ENCODE assay signal across 1 cellular context in the genomic region with DNA sequence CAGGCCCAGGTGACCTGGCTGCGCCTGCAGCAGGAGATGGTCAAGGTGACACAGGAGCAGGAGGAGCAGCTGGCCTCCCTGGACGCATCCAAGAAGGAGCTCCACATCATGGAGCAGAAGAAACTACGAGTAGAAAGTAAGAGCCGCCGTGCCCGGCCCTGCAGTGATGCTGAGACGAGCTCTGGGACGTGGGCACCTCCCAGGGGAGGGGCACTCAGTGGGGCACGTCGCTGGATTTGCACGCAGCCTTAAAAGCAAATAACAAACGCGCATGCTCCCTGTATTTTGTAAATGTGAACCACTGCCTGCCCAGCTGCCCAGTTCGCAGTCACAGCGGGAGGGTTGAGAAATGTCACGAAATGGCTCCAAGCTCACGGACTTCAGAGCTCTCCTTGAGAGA.
A peak's percentile ranks its signal among the peaks of the same experiment; 100 is the strongest.
TF ChIP-seq lines count a peak whose summit lies in the region.

No MANE protein-coding gene starts in this region.

TF ChIP-seq in HepG2, 621 proteins besides CTCF, POLR2A, EP300 and RAD21:
- TF ChIP-seq SOX13 (IDR thresholded peaks at IDR 0.05): no peak
- no peak for TF ChIP-seq SOX13 (CRISPR knock-in tag; conservative IDR thresholded peaks at IDR 0.05 in 1 of 2, IDR thresholded peaks at IDR 0.05 in 1 of 2)
- no peak for TF ChIP-seq ZNF577 (CRISPR knock-in tag; IDR thresholded peaks at IDR 0.05; ENCODE audit: borderline replicate concordance, low read depth)
- TF ChIP-seq KDM4B (CRISPR knock-in tag; IDR thresholded peaks at IDR 0.05): no peak
- no peak for TF ChIP-seq ZFYVE20 (CRISPR knock-in tag; IDR thresholded peaks at IDR 0.05; ENCODE audit: borderline replicate concordance, low read depth)
- no peak for TF ChIP-seq FOXA1 (IDR thresholded peaks at IDR 0.05)
- peak; percentile 56; the same call in 1 of the 2 replicates for TF ChIP-seq FOXA1 (CRISPR knock-in tag; IDR thresholded peaks at IDR 0.05)
- no peak for TF ChIP-seq CBX2 (IDR thresholded peaks at IDR 0.05; ENCODE audit: low read depth, low read length)
- no peak for TF ChIP-seq CBX2 (CRISPR knock-in tag; IDR thresholded peaks at IDR 0.05; ENCODE audit: low read depth)
- TF ChIP-seq ZNF766 (CRISPR knock-in tag; IDR thresholded peaks at IDR 0.05; ENCODE audit: borderline replicate concordance): 0 out of 2 replicates have a peak, but pooled peaks have one; percentile 32
- TF ChIP-seq ZNF543 (CRISPR knock-in tag; IDR thresholded peaks at IDR 0.05): peak; percentile 46; the same call in 1 of the 2 replicates
- no peak for TF ChIP-seq ZNF713 (CRISPR knock-in tag; IDR thresholded peaks at IDR 0.05)
- TF ChIP-seq GATAD1 (CRISPR knock-in tag; IDR thresholded peaks at IDR 0.05): peak; percentile 46; the same call in 1 of the 2 replicates
- no peak for TF ChIP-seq ARNT (IDR thresholded peaks at IDR 0.05)
- TF ChIP-seq ZNF282 (IDR thresholded peaks at IDR 0.05; ENCODE audit: partially characterized antibody): no peak
- no peak for TF ChIP-seq ZNF180 (CRISPR knock-in tag; IDR thresholded peaks at IDR 0.05; ENCODE audit: borderline replicate concordance, low read depth)
- TF ChIP-seq, protein P1, sequence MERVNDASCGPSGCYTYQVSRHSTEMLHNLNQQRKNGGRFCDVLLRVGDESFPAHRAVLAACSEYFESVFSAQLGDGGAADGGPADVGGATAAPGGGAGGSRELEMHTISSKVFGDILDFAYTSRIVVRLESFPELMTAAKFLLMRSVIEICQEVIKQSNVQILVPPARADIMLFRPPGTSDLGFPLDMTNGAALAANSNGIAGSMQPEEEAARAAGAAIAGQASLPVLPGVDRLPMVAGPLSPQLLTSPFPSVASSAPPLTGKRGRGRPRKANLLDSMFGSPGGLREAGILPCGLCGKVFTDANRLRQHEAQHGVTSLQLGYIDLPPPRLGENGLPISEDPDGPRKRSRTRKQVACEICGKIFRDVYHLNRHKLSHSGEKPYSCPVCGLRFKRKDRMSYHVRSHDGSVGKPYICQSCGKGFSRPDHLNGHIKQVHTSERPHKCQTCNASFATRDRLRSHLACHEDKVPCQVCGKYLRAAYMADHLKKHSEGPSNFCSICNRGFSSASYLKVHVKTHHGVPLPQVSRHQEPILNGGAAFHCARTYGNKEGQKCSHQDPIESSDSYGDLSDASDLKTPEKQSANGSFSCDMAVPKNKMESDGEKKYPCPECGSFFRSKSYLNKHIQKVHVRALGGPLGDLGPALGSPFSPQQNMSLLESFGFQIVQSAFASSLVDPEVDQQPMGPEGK (CRISPR knock-in tag; IDR thresholded peaks at IDR 0.05): peak; percentile 43; the same call in 1 of the 2 replicates
- no peak; the same call in 1 of the 2 replicates for TF ChIP-seq ZFY (CRISPR knock-in tag; IDR thresholded peaks at IDR 0.05)
- TF ChIP-seq KAT7 (CRISPR knock-in tag; IDR thresholded peaks at IDR 0.05; ENCODE audit: borderline replicate concordance): no peak
- TF ChIP-seq, protein P2, sequence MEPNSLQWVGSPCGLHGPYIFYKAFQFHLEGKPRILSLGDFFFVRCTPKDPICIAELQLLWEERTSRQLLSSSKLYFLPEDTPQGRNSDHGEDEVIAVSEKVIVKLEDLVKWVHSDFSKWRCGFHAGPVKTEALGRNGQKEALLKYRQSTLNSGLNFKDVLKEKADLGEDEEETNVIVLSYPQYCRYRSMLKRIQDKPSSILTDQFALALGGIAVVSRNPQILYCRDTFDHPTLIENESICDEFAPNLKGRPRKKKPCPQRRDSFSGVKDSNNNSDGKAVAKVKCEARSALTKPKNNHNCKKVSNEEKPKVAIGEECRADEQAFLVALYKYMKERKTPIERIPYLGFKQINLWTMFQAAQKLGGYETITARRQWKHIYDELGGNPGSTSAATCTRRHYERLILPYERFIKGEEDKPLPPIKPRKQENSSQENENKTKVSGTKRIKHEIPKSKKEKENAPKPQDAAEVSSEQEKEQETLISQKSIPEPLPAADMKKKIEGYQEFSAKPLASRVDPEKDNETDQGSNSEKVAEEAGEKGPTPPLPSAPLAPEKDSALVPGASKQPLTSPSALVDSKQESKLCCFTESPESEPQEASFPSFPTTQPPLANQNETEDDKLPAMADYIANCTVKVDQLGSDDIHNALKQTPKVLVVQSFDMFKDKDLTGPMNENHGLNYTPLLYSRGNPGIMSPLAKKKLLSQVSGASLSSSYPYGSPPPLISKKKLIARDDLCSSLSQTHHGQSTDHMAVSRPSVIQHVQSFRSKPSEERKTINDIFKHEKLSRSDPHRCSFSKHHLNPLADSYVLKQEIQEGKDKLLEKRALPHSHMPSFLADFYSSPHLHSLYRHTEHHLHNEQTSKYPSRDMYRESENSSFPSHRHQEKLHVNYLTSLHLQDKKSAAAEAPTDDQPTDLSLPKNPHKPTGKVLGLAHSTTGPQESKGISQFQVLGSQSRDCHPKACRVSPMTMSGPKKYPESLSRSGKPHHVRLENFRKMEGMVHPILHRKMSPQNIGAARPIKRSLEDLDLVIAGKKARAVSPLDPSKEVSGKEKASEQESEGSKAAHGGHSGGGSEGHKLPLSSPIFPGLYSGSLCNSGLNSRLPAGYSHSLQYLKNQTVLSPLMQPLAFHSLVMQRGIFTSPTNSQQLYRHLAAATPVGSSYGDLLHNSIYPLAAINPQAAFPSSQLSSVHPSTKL (CRISPR knock-in tag; IDR thresholded peaks at IDR 0.05): no peak
- peak; percentile 72 for TF ChIP-seq CREM (IDR thresholded peaks at IDR 0.05)
- no peak for TF ChIP-seq CREM (CRISPR knock-in tag; IDR thresholded peaks at IDR 0.05)
- TF ChIP-seq MTA1 (CRISPR knock-in tag; IDR thresholded peaks at IDR 0.05; ENCODE audit: borderline replicate concordance): 0 out of 2 replicates have a peak, but pooled peaks have one; percentile 33
- peak; percentile 36; the same call in 1 of the 2 replicates for TF ChIP-seq CREB1 (IDR thresholded peaks at IDR 0.05)
- peak; percentile 69 for TF ChIP-seq CREB1 (CRISPR knock-in tag; IDR thresholded peaks at IDR 0.05)
- TF ChIP-seq, protein P3, sequence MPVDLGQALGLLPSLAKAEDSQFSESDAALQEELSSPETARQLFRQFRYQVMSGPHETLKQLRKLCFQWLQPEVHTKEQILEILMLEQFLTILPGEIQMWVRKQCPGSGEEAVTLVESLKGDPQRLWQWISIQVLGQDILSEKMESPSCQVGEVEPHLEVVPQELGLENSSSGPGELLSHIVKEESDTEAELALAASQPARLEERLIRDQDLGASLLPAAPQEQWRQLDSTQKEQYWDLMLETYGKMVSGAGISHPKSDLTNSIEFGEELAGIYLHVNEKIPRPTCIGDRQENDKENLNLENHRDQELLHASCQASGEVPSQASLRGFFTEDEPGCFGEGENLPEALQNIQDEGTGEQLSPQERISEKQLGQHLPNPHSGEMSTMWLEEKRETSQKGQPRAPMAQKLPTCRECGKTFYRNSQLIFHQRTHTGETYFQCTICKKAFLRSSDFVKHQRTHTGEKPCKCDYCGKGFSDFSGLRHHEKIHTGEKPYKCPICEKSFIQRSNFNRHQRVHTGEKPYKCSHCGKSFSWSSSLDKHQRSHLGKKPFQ (CRISPR knock-in tag; IDR thresholded peaks at IDR 0.05; ENCODE audit: insufficient replicate concordance): no peak
- 0 out of 2 replicates have a peak, but pooled peaks have one; percentile 53 for TF ChIP-seq HNRNPL (IDR thresholded peaks at IDR 0.05; ENCODE audit: low read depth, low read length)
- TF ChIP-seq YEATS2 (CRISPR knock-in tag; IDR thresholded peaks at IDR 0.05; ENCODE audit: borderline replicate concordance): peak; percentile 35; the same call in 1 of the 2 replicates
- no peak for TF ChIP-seq TOPORS (CRISPR knock-in tag; IDR thresholded peaks at IDR 0.05)
